Comparison of ENCODE assay signal across 13 cellular contexts in genomic region chr17:65514082-65514481, GRCh38. TPM values are rescaled to one million over a fixed set of nuclear protein-coding genes. Genes with fewer than 3 reads are reported as not detected.
DNase-seq lines count a peak whose midpoint lies in the region; ATAC-seq lines count a peak whose summit lies in the region.
"Had no signal": no experiment of that assay in that cellular context is flagged by ENCODE, and none has a peak within 500 bp of the region (broad histone marks: within the 10 kb centered on the region; RNA-seq: fewer than 3 reads in every experiment).

No MANE protein-coding gene starts in this region.

- DNase-seq in A172 (ENCODE audit: low spot score) = peak; percentile 19
- peak; percentile 10 for DNase-seq in GOT3 (lab: John Stamatoyannopoulos, UW)
- peak; percentile 82 for DNase-seq in amniotic epithelial cell (ENCODE audit: low read depth)
- peak; percentile 31 for DNase-seq in islet precursor cell
- no peak for DNase-seq in mucosa of gallbladder (ENCODE audit: low spot score)
- no peak for DNase-seq in NCI-H82 (lab: John Stamatoyannopoulos, UW)
- DNase-seq in NCI-H1694 (lab: John Stamatoyannopoulos, UW) = no peak
- DNase-seq: Caco-2; central memory CD4-positive, alpha-beta T cell; NCI-H187 treated with DMSO at 0.1 percent for 48 hours had no signal

- ATAC-seq in GM19467 (IDR thresholded peaks at IDR 0.05; ENCODE audit: unreplicated experiment) = no peak
- ATAC-seq: GM23338, WTC11 had no signal

RNA-seq across cellular contexts. Expression of gene AXIN2, which starts 47.4 kb away (rescaled TPM):
- 0.77 and 1.2 TPM in 2 replicates for total RNA-seq in A172 (2014; rRNA removed; shearing (Covaris generic))
- total RNA-seq in mucosa of gallbladder = 14.4 TPM

Comparison
In these comparisons a context has a peak if more than half of its experiments do, and no peak if none do; other contexts are left out.
1. DNase-seq: peak in A172 (single experiment), GOT3 (single experiment), amniotic epithelial cell (single experiment) and islet precursor cell (single experiment); none in mucosa of gallbladder (single experiment), NCI-H82 (single experiment) and NCI-H1694 (single experiment).